ENCODE assay signal across 20 cellular contexts in genomic region chr16:10045291-10045775, GRCh38.
"Had no signal": no experiment of that assay in that cellular context is flagged by ENCODE, and none has a peak within 500 bp of the region (broad histone marks: within the 10 kb centered on the region; RNA-seq: fewer than 3 reads in every experiment).

No MANE protein-coding gene starts in this region.

- ATAC-seq: K562, SK-N-SH treated with all-trans-retinoic acid at 6 μM for 48 hours had no signal

- H3K4me1 ChIP-seq: SJCRH30 had no signal

- H3K9me3 ChIP-seq: SJCRH30 had no signal

- DNase-seq: Kasumi-1, NCI-H1092, NCI-H1105 treated with DMSO at 0.1 percent for 48 hours, NCI-H1417 treated with DMSO at 0.1 percent for 48 hours, NCI-H146, NCI-H1694 treated with DMSO at 0.1 percent for 48 hours, NCI-H1930, NCI-H2081, NCI-H2107, NCI-H2227 treated with DMSO at 0.1 percent for 48 hours, NCI-H524, NCI-H526 treated with DMSO at 0.1 percent for 48 hours, NCI-H748 treated with DMSO at 0.1 percent for 48 hours, SHP77 treated with DMSO at 0.1 percent for 48 hours, SJCRH30 had no signal

- H3K4me3 ChIP-seq: K562, SJCRH30 had no signal

- H3K27me3 ChIP-seq: SJCRH30 had no signal

- H3K36me3 ChIP-seq: SJCRH30 had no signal

- H3K27ac ChIP-seq: HL-60, KMS-11, RWPE1, SJCRH30 had no signal
